29 cellular contexts compared by ENCODE assay signal in genomic region chr13:110829486-110829885, GRCh38.
DNase-seq lines count a peak whose midpoint lies in the region; TF ChIP-seq lines count a peak whose summit lies in the region.
"Had no signal": no experiment of that assay in that cellular context is flagged by ENCODE, and none has a peak within 500 bp of the region (broad histone marks: within the 10 kb centered on the region; RNA-seq: fewer than 3 reads in every experiment).

No MANE protein-coding gene starts in this region.

- H3K4me3 ChIP-seq in endodermal cell (ENCODE audit: low read length) (no peak overlapping the region), spleen (no peak overlapping the region)
- H3K4me3 ChIP-seq: A549; BLaER1; BLaER1 treated with 17β-estradiol and CSF1 and Interleukin-3, amounts not matched to agents 10 nM and 100 nM had no signal

- TF ChIP-seq CTCF in endodermal cell (conservative IDR thresholded peaks at IDR 0.05) (no peak), spleen (IDR thresholded peaks at IDR 0.05 in 8 of 11, conservative IDR thresholded peaks at IDR 0.05 in 3 of 11) (no peak)

- no peak overlapping the region for H3K27ac Mint-ChIP-seq in endodermal cell
- H3K27ac Mint-ChIP-seq: B cell; CD14-positive monocyte; CD4-positive, alpha-beta memory T cell; CD4-positive, alpha-beta T cell; CD4-positive, CD25-positive, alpha-beta regulatory T cell; CD8-positive, alpha-beta memory T cell; CD8-positive, alpha-beta T cell had no signal

- DNase-seq in endodermal cell, result peak; percentile 20
- DNase-seq in spleen, result no peak
- DNase-seq: 8988T; ACHN; AML-193; BE2C; C1 segment of cervical spinal cord; Caco-2; Calu3; CD4-positive, alpha-beta memory T cell; CD4-positive, alpha-beta T cell; CD4-positive, CD25-positive, alpha-beta regulatory T cell; CD8-positive, alpha-beta memory T cell; CD8-positive, alpha-beta T cell; COR-L47; DMS 273 treated with DMSO at 0.1 percent for 48 hours; DMS153; DMS53; DMS79; DMS79 treated with DMSO at 0.1 percent for 48 hours; DND-41; EL had no signal

- H3K4me1 ChIP-seq in endodermal cell (ENCODE audit: control insufficient read depth, insufficient read depth, low read length) (no peaks in the 10 kb centered on the region), spleen (peaks cover 0 to 10% (median 0%) of the 10 kb centered on the region in 6 donors)
- H3K4me1 ChIP-seq: A549; BE2C; BLaER1; BLaER1 treated with 17β-estradiol and CSF1 and Interleukin-3, amounts not matched to agents 10 nM and 100 nM; Caco-2 had no signal

- intact Hi-C loops in spleen (cut with DNase I; ENCODE audit: low total_unique reads), result no loop called here

- no peaks in the 10 kb centered on the region for H3K27me3 ChIP-seq in endodermal cell (ENCODE audit: control insufficient read depth, insufficient read depth, low read length, poor library complexity, severe bottlenecking)
- peaks cover 0 to 20% (median 0%) of the 10 kb centered on the region in 7 donors for H3K27me3 ChIP-seq in spleen (replicated peaks in 1 of 7)
- H3K27me3 ChIP-seq: BLaER1; BLaER1 treated with 17β-estradiol and CSF1 and Interleukin-3, amounts not matched to agents 10 nM and 100 nM had no signal

- no peaks in the 10 kb centered on the region for H3K36me3 ChIP-seq in endodermal cell (ENCODE audit: control insufficient read depth, insufficient read depth, low read length)
- no peaks in the 10 kb centered on the region for H3K36me3 ChIP-seq in spleen
- H3K36me3 ChIP-seq: BE2C; BLaER1; BLaER1 treated with 17β-estradiol and CSF1 and Interleukin-3, amounts not matched to agents 10 nM and 100 nM had no signal

- H3K4me3 Mint-ChIP-seq in endodermal cell, result no peak overlapping the region
- H3K4me3 Mint-ChIP-seq: B cell; CD14-positive monocyte; CD4-positive, alpha-beta memory T cell; CD4-positive, alpha-beta T cell; CD4-positive, CD25-positive, alpha-beta regulatory T cell; CD8-positive, alpha-beta memory T cell; CD8-positive, alpha-beta T cell had no signal

- H3K9me3 ChIP-seq in endodermal cell (ENCODE audit: control insufficient read depth, low read length) (no peaks in the 10 kb centered on the region), spleen (no peaks in the 10 kb centered on the region)
- H3K9me3 ChIP-seq: A549, BE2C, BLaER1, Caco-2 had no signal

- no peaks in the 10 kb centered on the region for H3K27me3 Mint-ChIP-seq in endodermal cell (ENCODE audit: insufficient read depth)

- H3K36me3 Mint-ChIP-seq in endodermal cell (ENCODE audit: low read depth), result no peaks in the 10 kb centered on the region
- H3K36me3 Mint-ChIP-seq: CD14-positive monocyte; CD4-positive, alpha-beta memory T cell; CD4-positive, CD25-positive, alpha-beta regulatory T cell; CD8-positive, alpha-beta T cell had no signal

- no peak overlapping the region for H3K27ac ChIP-seq in endodermal cell (ENCODE audit: low read depth, low read length)
- no peak overlapping the region for H3K27ac ChIP-seq in spleen
- H3K27ac ChIP-seq: 22Rv1; A549; BLaER1; BLaER1 treated with 17β-estradiol and CSF1 and Interleukin-3, amounts not matched to agents 10 nM and 100 nM; C4-2B had no signal

- no peaks in the 10 kb centered on the region for H3K9me3 Mint-ChIP-seq in endodermal cell
- H3K9me3 Mint-ChIP-seq: CD4-positive, alpha-beta T cell; CD4-positive, CD25-positive, alpha-beta regulatory T cell; CD8-positive, alpha-beta memory T cell; CD8-positive, alpha-beta T cell had no signal

- no peak for TF ChIP-seq POLR2A in spleen (IDR thresholded peaks at IDR 0.05)

- peaks cover 6% of the 10 kb centered on the region for H3K4me1 Mint-ChIP-seq in endodermal cell
- H3K4me1 Mint-ChIP-seq: B cell; CD4-positive, alpha-beta memory T cell; CD4-positive, CD25-positive, alpha-beta regulatory T cell; CD8-positive, alpha-beta memory T cell had no signal

- 96 to 98% methylated on average over 7 to 8 of the region's 8 CpGs for WGBS in endodermal cell (ENCODE audit: insufficient coverage in 1 of 2, insufficient read length in 1 of 2), 2 experiments
- 89 to 99% (median 95%) methylated on average over 8 of the region's 8 CpGs for WGBS in spleen, 5 donors

- H3K9ac ChIP-seq in endodermal cell (ENCODE audit: extremely low read depth, low read length, poor library complexity, severe bottlenecking), result no peak overlapping the region
- H3K9ac ChIP-seq: BLaER1; BLaER1 treated with 17β-estradiol and CSF1 and Interleukin-3, amounts not matched to agents 10 nM and 100 nM had no signal
